In the genomic region with DNA sequence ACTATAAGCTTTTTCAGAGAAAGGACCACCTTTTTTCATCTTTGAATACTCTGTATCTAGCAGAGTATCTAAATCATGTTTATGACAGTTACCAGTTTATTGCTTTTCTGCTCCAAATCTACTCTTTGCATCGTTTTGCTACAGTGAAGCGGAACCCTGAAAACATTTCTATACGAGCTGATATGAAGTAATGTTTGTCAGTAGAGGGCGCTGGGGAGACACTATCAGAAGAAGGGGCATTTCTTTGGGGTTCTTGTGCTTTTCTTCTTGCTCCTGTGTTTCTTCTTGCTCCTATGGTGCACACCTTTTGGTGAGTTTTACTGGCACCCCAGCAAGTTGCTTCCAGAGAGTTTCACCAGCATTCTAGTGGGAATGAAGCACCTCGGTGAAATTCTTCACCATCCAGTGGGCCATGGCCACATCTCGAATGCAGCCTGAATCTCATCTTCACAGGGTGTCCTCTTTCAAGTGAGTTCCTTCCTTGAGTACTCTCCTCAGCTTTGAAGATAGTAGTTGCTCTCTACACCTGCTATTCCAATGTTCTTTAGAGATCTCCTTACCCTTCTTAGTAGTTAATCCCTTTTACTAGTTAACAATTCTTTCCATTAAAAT, we compare ENCODE assay signal across 8 cellular contexts.
A peak's percentile ranks its signal among the peaks of the same experiment; 100 is the strongest.
DNase-seq lines count a peak whose midpoint lies in the region; ATAC-seq and TF ChIP-seq lines count a peak whose summit lies in the region.

No MANE protein-coding gene starts in this region.

- H3K36me3 ChIP-seq in vagina = no peaks in the 10 kb centered on the region

- TF ChIP-seq POLR2A in vagina (IDR thresholded peaks at IDR 0.05) = no peak

- intact Hi-C loops in vagina (cut with DNase I) = no loop called here

- no peaks in the 10 kb centered on the region for H3K27me3 ChIP-seq in vagina

- no peaks in the 10 kb centered on the region for H3K9me3 ChIP-seq in vagina

- no peak for ATAC-seq in HG03045 (IDR thresholded peaks at IDR 0.05; ENCODE audit: unreplicated experiment)
- no peak for ATAC-seq in GM18511 (IDR thresholded peaks at IDR 0.05; ENCODE audit: unreplicated experiment)

- H3K36me3 Mint-ChIP-seq in chondrocyte (ENCODE audit: low read depth) = no peaks in the 10 kb centered on the region
- no peaks in the 10 kb centered on the region for H3K36me3 Mint-ChIP-seq in osteocyte (ENCODE audit: unreplicated experiment)

- DNase-seq in DMS 273 (lab: John Stamatoyannopoulos, UW; ENCODE audit: unreplicated experiment) (peak; percentile 77), NCI-H526 treated with DMSO at 0.1 percent for 48 hours (lab: John Stamatoyannopoulos, UW) (peak; percentile 5), chondrocyte (ENCODE audit: low spot score) (no peak), osteocyte (ENCODE audit: extremely low spot score, unreplicated experiment) (no peak), vagina (ENCODE audit: extremely low spot score in 2 of 2) (no peak)

- H3K4me1 Mint-ChIP-seq in chondrocyte (ENCODE audit: low read depth) = peaks cover 37% of the 10 kb centered on the region
- peaks cover 48% of the 10 kb centered on the region for H3K4me1 Mint-ChIP-seq in osteocyte (ENCODE audit: unreplicated experiment)

- no peak overlapping the region for H3K4me3 Mint-ChIP-seq in chondrocyte (ENCODE audit: unreplicated experiment)
- no peak overlapping the region for H3K4me3 Mint-ChIP-seq in osteocyte (ENCODE audit: unreplicated experiment)

- H3K27ac ChIP-seq in 22Rv1 (no peak overlapping the region), vagina (no peak overlapping the region)

- H3K9me3 Mint-ChIP-seq in chondrocyte (ENCODE audit: low read depth) (no peaks in the 10 kb centered on the region), osteocyte (ENCODE audit: unreplicated experiment) (no peaks in the 10 kb centered on the region)

- H3K4me1 ChIP-seq in vagina = no peaks in the 10 kb centered on the region

- H3K4me3 ChIP-seq in vagina = no peak overlapping the region

- H3K27me3 Mint-ChIP-seq in chondrocyte (ENCODE audit: low read depth) (no peaks in the 10 kb centered on the region), osteocyte (ENCODE audit: unreplicated experiment) (no peaks in the 10 kb centered on the region)

- H3K27ac Mint-ChIP-seq in chondrocyte (ENCODE audit: unreplicated experiment) (no peak overlapping the region), osteocyte (ENCODE audit: unreplicated experiment) (no peak overlapping the region)

- TF ChIP-seq CTCF in 22Rv1 (IDR thresholded peaks at IDR 0.05) (peak; percentile 67), chondrocyte (IDR thresholded peaks at IDR 0.05) (peak; percentile 76), osteocyte (IDR thresholded peaks at IDR 0.05) (peak; percentile 52), vagina (IDR thresholded peaks at IDR 0.05) (no peak)

Comparison
In these comparisons a context has a peak if more than half of its experiments do, and no peak if none do; other contexts are left out.
1. CTCF ChIP-seq: peak in 22Rv1 (single experiment), chondrocyte (single experiment) and osteocyte (single experiment); none in vagina (0 of 3).
2. DNase-seq: peak in DMS 273 (single experiment) and NCI-H526 treated with DMSO at 0.1 percent for 48 hours (single experiment); none in chondrocyte (single experiment), osteocyte (single experiment) and vagina (0 of 2).